Comparison of ENCODE assay signal across 8 cellular contexts in genomic region chr22:41801147-41801819, GRCh38. TPM values are rescaled to one million over a fixed set of nuclear protein-coding genes. Genes with fewer than 3 reads are reported as not detected.
DNase-seq lines count a peak whose midpoint lies in the region; ATAC-seq and TF ChIP-seq lines count a peak whose summit lies in the region.

No MANE protein-coding gene starts in this region.

- H3K9me3 Mint-ChIP-seq in activated T-cell treated with anti-CD3 and anti-CD28 coated beads, Interleukin-2, amount 50 U/mL, for 24 hours: no peaks in the 10 kb centered on the region
- H3K9me3 Mint-ChIP-seq in activated naive CD8-positive, alpha-beta T cell treated with anti-CD3 and anti-CD28 coated beads for 36 hours: no peaks in the 10 kb centered on the region

- H3K27ac Mint-ChIP-seq in activated T-cell treated with anti-CD3 and anti-CD28 coated beads, Interleukin-2, amount 50 U/mL, for 24 hours: peak overlapping the region; percentile 98
- H3K27ac Mint-ChIP-seq in activated naive CD8-positive, alpha-beta T cell treated with anti-CD3 and anti-CD28 coated beads for 36 hours: peak overlapping the region; percentile 96

- no peak for TF ChIP-seq EP300 in tibial nerve (IDR thresholded peaks at IDR 0.05)

- 33% methylated on average over 4 of the region's 4 CpGs for WGBS in tibial nerve, 2 donors

- no peak for TF ChIP-seq CTCF in tibial nerve (IDR thresholded peaks at IDR 0.05)

- peaks cover 45% of the 10 kb centered on the region for H3K4me1 Mint-ChIP-seq in activated T-cell treated with anti-CD3 and anti-CD28 coated beads, Interleukin-2, amount 50 U/mL, for 24 hours (ENCODE audit: low read depth)
- H3K4me1 Mint-ChIP-seq in activated naive CD8-positive, alpha-beta T cell treated with anti-CD3 and anti-CD28 coated beads for 36 hours: peaks cover 34% of the 10 kb centered on the region

- H3K36me3 ChIP-seq in tibial nerve: no peaks in the 10 kb centered on the region

- H3K9me3 ChIP-seq in tibial nerve: no peaks in the 10 kb centered on the region

- peak overlapping the region; percentile 64 to 89 (median 77) for H3K4me3 ChIP-seq in tibial nerve

- no peak for DNase-seq in activated T-cell treated with anti-CD3 and anti-CD28 coated beads, Interleukin-2, amount 50 U/mL, for 24 hours
- no peak for DNase-seq in activated T-cell treated with anti-CD3 and anti-CD28 coated beads, Interleukin-2, amount 50 U/mL, for 1 hour
- DNase-seq in activated naive CD8-positive, alpha-beta T cell treated with anti-CD3 and anti-CD28 coated beads for 36 hours: no peak
- DNase-seq in left lobe of liver (ENCODE audit: low spot score) (no peak), tibial nerve (ENCODE audit: low spot score in 2 of 2) (no peak), NCI-H345 treated with DMSO at 0.1 percent for 48 hours (lab: John Stamatoyannopoulos, UW; ENCODE audit: unreplicated experiment) (no peak), midbrain (lab: John Stamatoyannopoulos, UW) (no peak)

- H3K27me3 ChIP-seq in tibial nerve: no peaks in the 10 kb centered on the region

- H3K27ac ChIP-seq in tibial nerve: peak overlapping the region in 3 of 4 donors; percentile 85 to 92 (median 86)

- H3K36me3 Mint-ChIP-seq in activated T-cell treated with anti-CD3 and anti-CD28 coated beads, Interleukin-2, amount 50 U/mL, for 24 hours (ENCODE audit: low read depth): peaks cover 35% of the 10 kb centered on the region
- H3K36me3 Mint-ChIP-seq in activated naive CD8-positive, alpha-beta T cell treated with anti-CD3 and anti-CD28 coated beads for 36 hours: peaks cover 18% of the 10 kb centered on the region

- H3K4me3 Mint-ChIP-seq in activated T-cell treated with anti-CD3 and anti-CD28 coated beads, Interleukin-2, amount 50 U/mL, for 24 hours: peak overlapping the region; percentile 97
- H3K4me3 Mint-ChIP-seq in activated naive CD8-positive, alpha-beta T cell treated with anti-CD3 and anti-CD28 coated beads for 36 hours: peak overlapping the region; percentile 96

- H3K4me1 ChIP-seq in tibial nerve: peaks cover 0 to 26% (median 12%) of the 10 kb centered on the region in 4 donors

- peak; percentile 3 for ATAC-seq in left lobe of liver
- ATAC-seq in HG02678 (IDR thresholded peaks at IDR 0.05; ENCODE audit: unreplicated experiment): no peak

- no peaks in the 10 kb centered on the region for H3K27me3 Mint-ChIP-seq in activated T-cell treated with anti-CD3 and anti-CD28 coated beads, Interleukin-2, amount 50 U/mL, for 24 hours
- H3K27me3 Mint-ChIP-seq in activated naive CD8-positive, alpha-beta T cell treated with anti-CD3 and anti-CD28 coated beads for 36 hours: no peaks in the 10 kb centered on the region

- no peak for TF ChIP-seq POLR2A in tibial nerve (IDR thresholded peaks at IDR 0.05)

RNA-seq across cellular contexts. Expression of gene CCDC134, which starts 0.8 kb away (rescaled TPM):
- total RNA-seq in activated naive CD8-positive, alpha-beta T cell treated with anti-CD3 and anti-CD28 coated beads for 36 hours: 10 to 100 TPM; 14.4 to 15.8 TPM
- total RNA-seq in left lobe of liver: 5.1 TPM
- total RNA-seq in tibial nerve: 1 to 10 TPM; 6.5 to 9.6 (median 8.2) TPM

RNA-seq across cellular contexts. Expression of gene SREBF2, which starts 31.6 kb away (rescaled TPM):
- total RNA-seq in activated naive CD8-positive, alpha-beta T cell treated with anti-CD3 and anti-CD28 coated beads for 36 hours: 10 to 100 TPM; 68.1 to 74.8 TPM
- total RNA-seq in left lobe of liver (30.4 TPM), tibial nerve (100 to 1,000 TPM in 3 of 4 donors, 10 to 100 TPM in 1; 73.5 to 157 (median 129) TPM)
